11 cellular contexts compared by ENCODE assay signal in genomic region chr5:64210866-64211265, GRCh38. TPM values are rescaled to one million over a fixed set of nuclear protein-coding genes. Genes with fewer than 3 reads are reported as not detected.
A peak's percentile ranks its signal among the peaks of the same experiment; 100 is the strongest.
DNase-seq lines count a peak whose midpoint lies in the region; ATAC-seq and TF ChIP-seq lines count a peak whose summit lies in the region.
"Had no signal": no experiment of that assay in that cellular context is flagged by ENCODE, and none has a peak within 500 bp of the region (broad histone marks: within the 10 kb centered on the region; RNA-seq: fewer than 3 reads in every experiment).

No MANE protein-coding gene starts in this region.

- no peak overlapping the region for H3K27ac ChIP-seq in brain microvascular endothelial cell
- H3K27ac ChIP-seq: BLaER1 treated with 17β-estradiol and CSF1 and Interleukin-3, amounts not matched to agents 10 nM and 100 nM had no signal

- no peak for TF ChIP-seq CTCF in AG04449 (IDR thresholded peaks at IDR 0.05; ENCODE audit: insufficient read depth, low read length, missing control alignments)
- TF ChIP-seq CTCF in brain microvascular endothelial cell (IDR thresholded peaks at IDR 0.05; ENCODE audit: low read depth, low read length, missing control alignments): no peak
- TF ChIP-seq CTCF in GM20000 (IDR thresholded peaks at IDR 0.05; ENCODE audit: extremely low read depth, missing control alignments): no peak

- no peaks in the 10 kb centered on the region for H3K27me3 Mint-ChIP-seq in activated T-cell treated with anti-CD3 and anti-CD28 coated beads, Interleukin-2, amount 50 U/mL, for 4 hours (ENCODE audit: low read depth)

- POLR2A ChIA-PET in AG04449 (lab: Yijun Ruan, JAX): no interaction called here

- in situ Hi-C loops in brain microvascular endothelial cell (cut with HindIII; ENCODE audit: low pct_ligation_motif_present, low sequenced_read_pairs): no loop called here

- DNase-seq in AG04449 (ENCODE audit: low read depth, low spot score) (peak; percentile 77), HS-27A (ENCODE audit: low read depth) (peak; percentile 73), brain microvascular endothelial cell (peak; percentile 87), iris pigment epithelial cell (ENCODE audit: low read depth) (peak; percentile 84), NCI-H1092 treated with DMSO at 0.1 percent for 48 hours (lab: John Stamatoyannopoulos, UW) (no peak), GM20000 (ENCODE audit: low spot score) (no peak)
- no peak for DNase-seq in activated T-cell treated with anti-CD3 and anti-CD28 coated beads, Interleukin-2, amount 50 U/mL, for 4 hours
- DNase-seq: activated gamma-delta T cell treated with Interleukin-2 at 50 U/mL for 16 hours, erythroblast had no signal

- no peak overlapping the region for H3K4me3 ChIP-seq in AG04449 (ENCODE audit: low read depth, low read length)
- H3K4me3 ChIP-seq in brain microvascular endothelial cell (ENCODE audit: low read depth, low read length): no peak overlapping the region
- H3K4me3 ChIP-seq: BLaER1 treated with 17β-estradiol and CSF1 and Interleukin-3, amounts not matched to agents 10 nM and 100 nM had no signal

- H3K36me3 ChIP-seq in brain microvascular endothelial cell (replicated peaks): no peaks in the 10 kb centered on the region
- H3K36me3 ChIP-seq: BLaER1 treated with 17β-estradiol and CSF1 and Interleukin-3, amounts not matched to agents 10 nM and 100 nM had no signal

- H3K9me3 Mint-ChIP-seq in activated T-cell treated with anti-CD3 and anti-CD28 coated beads, Interleukin-2, amount 50 U/mL, for 4 hours: no peaks in the 10 kb centered on the region

- CTCF ChIA-PET in AG04449 (lab: Yijun Ruan, JAX): interaction anchor here (1.0 to 2.0 kb wide), 2 partner anchors 12 to 63 kb away, joined by 4 to 6 read pairs; no protein-coding TSS in a partner anchor

- H3K4me3 Mint-ChIP-seq in activated T-cell treated with anti-CD3 and anti-CD28 coated beads, Interleukin-2, amount 50 U/mL, for 4 hours: no peak overlapping the region

- no peaks in the 10 kb centered on the region for H3K36me3 Mint-ChIP-seq in activated T-cell treated with anti-CD3 and anti-CD28 coated beads, Interleukin-2, amount 50 U/mL, for 4 hours (ENCODE audit: insufficient read depth)

- no peaks in the 10 kb centered on the region for H3K4me1 Mint-ChIP-seq in activated T-cell treated with anti-CD3 and anti-CD28 coated beads, Interleukin-2, amount 50 U/mL, for 4 hours (ENCODE audit: low read depth)

- no peaks in the 10 kb centered on the region for H3K27me3 ChIP-seq in brain microvascular endothelial cell (replicated peaks)
- H3K27me3 ChIP-seq: BLaER1 treated with 17β-estradiol and CSF1 and Interleukin-3, amounts not matched to agents 10 nM and 100 nM had no signal

- ATAC-seq in activated T-cell treated with anti-CD3 and anti-CD28 coated beads, Interleukin-2, amount 50 U/mL, for 4 hours: no peak
- ATAC-seq in HG03354 (IDR thresholded peaks at IDR 0.05; ENCODE audit: poor library complexity, severe bottlenecking, unreplicated experiment): no peak

RNA-seq across cellular contexts. Expression of gene RNF180, which starts 45.2 kb away (rescaled TPM):
- not detected for total RNA-seq in activated T-cell treated with anti-CD3 and anti-CD28 coated beads, Interleukin-2, amount 50 U/mL, for 4 hours

Comparison
In these comparisons a context has a peak if more than half of its experiments do, and no peak if none do; other contexts are left out.
1. DNase-seq: peak in AG04449 (single experiment), HS-27A (single experiment), brain microvascular endothelial cell (single experiment) and iris pigment epithelial cell (single experiment); none in activated T-cell treated with anti-CD3 and anti-CD28 coated beads, Interleukin-2, amount 50 U/mL, for 4 hours (single experiment), NCI-H1092 treated with DMSO at 0.1 percent for 48 hours (single experiment) and GM20000 (single experiment).